In the genomic region with DNA sequence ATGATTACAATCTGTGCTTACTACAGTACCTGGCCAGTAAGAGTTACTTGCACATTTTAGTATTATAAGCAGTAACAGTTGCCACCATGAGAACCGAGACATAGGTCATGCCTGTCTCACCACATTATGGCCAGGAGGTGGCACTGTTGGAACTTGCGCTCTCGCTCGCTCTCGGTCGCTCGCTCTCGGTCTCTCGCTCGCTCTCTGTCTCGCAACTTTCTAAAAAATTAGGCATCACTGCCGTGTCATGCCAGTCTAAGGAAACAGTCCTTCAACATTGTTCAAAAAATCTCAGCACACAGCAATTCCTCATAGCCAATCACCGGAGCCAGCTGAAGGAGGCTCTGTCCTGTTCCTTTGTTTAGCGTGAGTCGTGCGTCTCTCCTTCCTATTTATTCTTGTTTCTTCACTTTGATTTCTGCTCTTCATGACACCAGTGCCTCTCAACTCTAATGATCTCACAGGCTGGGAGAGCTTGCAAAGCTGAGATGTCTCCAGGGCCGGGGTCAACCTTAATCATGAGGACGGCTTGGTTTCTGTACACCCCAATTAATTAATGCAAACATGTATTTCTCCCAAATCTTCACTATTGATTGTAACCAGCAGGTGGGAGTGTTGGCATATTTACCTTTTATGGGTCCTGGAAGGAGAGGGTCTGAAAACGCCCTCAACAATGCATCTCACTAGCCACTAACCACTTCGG, we compare ENCODE assay signal across 1 cellular context.
TF ChIP-seq lines count a peak whose summit lies in the region.

No MANE protein-coding gene starts in this region.

TF ChIP-seq in K562, 482 proteins besides CTCF, POLR2A, EP300 and RAD21 (continued from another document and continues in another):
- TF ChIP-seq, protein P1, sequence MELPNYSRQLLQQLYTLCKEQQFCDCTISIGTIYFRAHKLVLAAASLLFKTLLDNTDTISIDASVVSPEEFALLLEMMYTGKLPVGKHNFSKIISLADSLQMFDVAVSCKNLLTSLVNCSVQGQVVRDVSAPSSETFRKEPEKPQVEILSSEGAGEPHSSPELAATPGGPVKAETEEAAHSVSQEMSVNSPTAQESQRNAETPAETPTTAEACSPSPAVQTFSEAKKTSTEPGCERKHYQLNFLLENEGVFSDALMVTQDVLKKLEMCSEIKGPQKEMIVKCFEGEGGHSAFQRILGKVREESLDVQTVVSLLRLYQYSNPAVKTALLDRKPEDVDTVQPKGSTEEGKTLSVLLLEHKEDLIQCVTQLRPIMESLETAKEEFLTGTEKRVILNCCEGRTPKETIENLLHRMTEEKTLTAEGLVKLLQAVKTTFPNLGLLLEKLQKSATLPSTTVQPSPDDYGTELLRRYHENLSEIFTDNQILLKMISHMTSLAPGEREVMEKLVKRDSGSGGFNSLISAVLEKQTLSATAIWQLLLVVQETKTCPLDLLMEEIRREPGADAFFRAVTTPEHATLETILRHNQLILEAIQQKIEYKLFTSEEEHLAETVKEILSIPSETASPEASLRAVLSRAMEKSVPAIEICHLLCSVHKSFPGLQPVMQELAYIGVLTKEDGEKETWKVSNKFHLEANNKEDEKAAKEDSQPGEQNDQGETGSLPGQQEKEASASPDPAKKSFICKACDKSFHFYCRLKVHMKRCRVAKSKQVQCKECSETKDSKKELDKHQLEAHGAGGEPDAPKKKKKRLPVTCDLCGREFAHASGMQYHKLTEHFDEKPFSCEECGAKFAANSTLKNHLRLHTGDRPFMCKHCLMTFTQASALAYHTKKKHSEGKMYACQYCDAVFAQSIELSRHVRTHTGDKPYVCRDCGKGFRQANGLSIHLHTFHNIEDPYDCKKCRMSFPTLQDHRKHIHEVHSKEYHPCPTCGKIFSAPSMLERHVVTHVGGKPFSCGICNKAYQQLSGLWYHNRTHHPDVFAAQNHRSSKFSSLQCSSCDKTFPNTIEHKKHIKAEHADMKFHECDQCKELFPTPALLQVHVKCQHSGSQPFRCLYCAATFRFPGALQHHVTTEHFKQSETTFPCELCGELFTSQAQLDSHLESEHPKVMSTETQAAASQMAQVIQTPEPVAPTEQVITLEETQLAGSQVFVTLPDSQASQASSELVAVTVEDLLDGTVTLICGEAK (IDR thresholded peaks at IDR 0.05): no peak
- TF ChIP-seq, protein P1 (CRISPR knock-in tag; IDR thresholded peaks at IDR 0.05): no peak
- TF ChIP-seq NCOA4 (IDR thresholded peaks at IDR 0.05; ENCODE audit: partially characterized antibody): no peak
- TF ChIP-seq, protein P2, sequence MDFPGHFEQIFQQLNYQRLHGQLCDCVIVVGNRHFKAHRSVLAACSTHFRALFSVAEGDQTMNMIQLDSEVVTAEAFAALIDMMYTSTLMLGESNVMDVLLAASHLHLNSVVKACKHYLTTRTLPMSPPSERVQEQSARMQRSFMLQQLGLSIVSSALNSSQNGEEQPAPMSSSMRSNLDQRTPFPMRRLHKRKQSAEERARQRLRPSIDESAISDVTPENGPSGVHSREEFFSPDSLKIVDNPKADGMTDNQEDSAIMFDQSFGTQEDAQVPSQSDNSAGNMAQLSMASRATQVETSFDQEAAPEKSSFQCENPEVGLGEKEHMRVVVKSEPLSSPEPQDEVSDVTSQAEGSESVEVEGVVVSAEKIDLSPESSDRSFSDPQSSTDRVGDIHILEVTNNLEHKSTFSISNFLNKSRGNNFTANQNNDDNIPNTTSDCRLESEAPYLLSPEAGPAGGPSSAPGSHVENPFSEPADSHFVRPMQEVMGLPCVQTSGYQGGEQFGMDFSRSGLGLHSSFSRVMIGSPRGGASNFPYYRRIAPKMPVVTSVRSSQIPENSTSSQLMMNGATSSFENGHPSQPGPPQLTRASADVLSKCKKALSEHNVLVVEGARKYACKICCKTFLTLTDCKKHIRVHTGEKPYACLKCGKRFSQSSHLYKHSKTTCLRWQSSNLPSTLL (IDR thresholded peaks at IDR 0.05): no peak
- no peak for TF ChIP-seq ZSCAN32 (CRISPR knock-in tag; IDR thresholded peaks at IDR 0.05)
- TF ChIP-seq GABPB2 (CRISPR knock-in tag; conservative IDR thresholded peaks at IDR 0.05): no peak
- TF ChIP-seq ZNF124 (CRISPR knock-in tag; IDR thresholded peaks at IDR 0.05): no peak
- no peak for TF ChIP-seq NELFE (IDR thresholded peaks at IDR 0.05; ENCODE audit: insufficient read depth, insufficient read length)
- TF ChIP-seq ETS1 (conservative IDR thresholded peaks at IDR 0.05; ENCODE audit: control insufficient read depth, low read depth, low read length): no peak
- TF ChIP-seq AFF1 (IDR thresholded peaks at IDR 0.05; ENCODE audit: low read depth in 1 of 2, partially characterized antibody in 2 of 2): no peak
- TF ChIP-seq TSC22D4 (tag; IDR thresholded peaks at IDR 0.05): no peak
- TF ChIP-seq, protein P3, sequence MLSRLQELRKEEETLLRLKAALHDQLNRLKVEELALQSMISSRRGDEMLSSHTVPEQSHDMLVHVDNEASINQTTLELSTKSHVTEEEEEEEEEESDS (CRISPR knock-in tag; IDR thresholded peaks at IDR 0.05): no peak
- no peak for TF ChIP-seq TCF3 (CRISPR knock-in tag; IDR thresholded peaks at IDR 0.05)
- TF ChIP-seq YBX1 (IDR thresholded peaks at IDR 0.05): no peak
- no peak for TF ChIP-seq BACH1 (tag; IDR thresholded peaks at IDR 0.05)
- TF ChIP-seq, protein P4, sequence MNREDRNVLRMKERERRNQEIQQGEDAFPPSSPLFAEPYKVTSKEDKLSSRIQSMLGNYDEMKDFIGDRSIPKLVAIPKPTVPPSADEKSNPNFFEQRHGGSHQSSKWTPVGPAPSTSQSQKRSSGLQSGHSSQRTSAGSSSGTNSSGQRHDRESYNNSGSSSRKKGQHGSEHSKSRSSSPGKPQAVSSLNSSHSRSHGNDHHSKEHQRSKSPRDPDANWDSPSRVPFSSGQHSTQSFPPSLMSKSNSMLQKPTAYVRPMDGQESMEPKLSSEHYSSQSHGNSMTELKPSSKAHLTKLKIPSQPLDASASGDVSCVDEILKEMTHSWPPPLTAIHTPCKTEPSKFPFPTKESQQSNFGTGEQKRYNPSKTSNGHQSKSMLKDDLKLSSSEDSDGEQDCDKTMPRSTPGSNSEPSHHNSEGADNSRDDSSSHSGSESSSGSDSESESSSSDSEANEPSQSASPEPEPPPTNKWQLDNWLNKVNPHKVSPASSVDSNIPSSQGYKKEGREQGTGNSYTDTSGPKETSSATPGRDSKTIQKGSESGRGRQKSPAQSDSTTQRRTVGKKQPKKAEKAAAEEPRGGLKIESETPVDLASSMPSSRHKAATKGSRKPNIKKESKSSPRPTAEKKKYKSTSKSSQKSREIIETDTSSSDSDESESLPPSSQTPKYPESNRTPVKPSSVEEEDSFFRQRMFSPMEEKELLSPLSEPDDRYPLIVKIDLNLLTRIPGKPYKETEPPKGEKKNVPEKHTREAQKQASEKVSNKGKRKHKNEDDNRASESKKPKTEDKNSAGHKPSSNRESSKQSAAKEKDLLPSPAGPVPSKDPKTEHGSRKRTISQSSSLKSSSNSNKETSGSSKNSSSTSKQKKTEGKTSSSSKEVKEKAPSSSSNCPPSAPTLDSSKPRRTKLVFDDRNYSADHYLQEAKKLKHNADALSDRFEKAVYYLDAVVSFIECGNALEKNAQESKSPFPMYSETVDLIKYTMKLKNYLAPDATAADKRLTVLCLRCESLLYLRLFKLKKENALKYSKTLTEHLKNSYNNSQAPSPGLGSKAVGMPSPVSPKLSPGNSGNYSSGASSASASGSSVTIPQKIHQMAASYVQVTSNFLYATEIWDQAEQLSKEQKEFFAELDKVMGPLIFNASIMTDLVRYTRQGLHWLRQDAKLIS (CRISPR knock-in tag; IDR thresholded peaks at IDR 0.05): no peak
- no peak for TF ChIP-seq MEF2D (tag; conservative IDR thresholded peaks at IDR 0.05; ENCODE audit: low read depth)
- no peak for TF ChIP-seq BCL6 (CRISPR knock-in tag; IDR thresholded peaks at IDR 0.05)
- no peak for TF ChIP-seq SRSF9 (IDR thresholded peaks at IDR 0.05; ENCODE audit: borderline replicate concordance, low read depth, low read length)
- TF ChIP-seq, protein P5, sequence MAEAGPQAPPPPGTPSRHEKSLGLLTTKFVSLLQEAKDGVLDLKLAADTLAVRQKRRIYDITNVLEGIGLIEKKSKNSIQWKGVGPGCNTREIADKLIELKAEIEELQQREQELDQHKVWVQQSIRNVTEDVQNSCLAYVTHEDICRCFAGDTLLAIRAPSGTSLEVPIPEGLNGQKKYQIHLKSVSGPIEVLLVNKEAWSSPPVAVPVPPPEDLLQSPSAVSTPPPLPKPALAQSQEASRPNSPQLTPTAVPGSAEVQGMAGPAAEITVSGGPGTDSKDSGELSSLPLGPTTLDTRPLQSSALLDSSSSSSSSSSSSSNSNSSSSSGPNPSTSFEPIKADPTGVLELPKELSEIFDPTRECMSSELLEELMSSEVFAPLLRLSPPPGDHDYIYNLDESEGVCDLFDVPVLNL (CRISPR knock-in tag; IDR thresholded peaks at IDR 0.05; ENCODE audit: low read depth): no peak
- TF ChIP-seq L3MBTL2 (IDR thresholded peaks at IDR 0.05): no peak
- no peak for TF ChIP-seq HES1 (IDR thresholded peaks at IDR 0.05; ENCODE audit: low read depth)
- no peak for TF ChIP-seq ZNF146 (CRISPR knock-in tag; IDR thresholded peaks at IDR 0.05; ENCODE audit: unreplicated experiment)
- TF ChIP-seq KDM2B (CRISPR knock-in tag; IDR thresholded peaks at IDR 0.05): no peak
- 0 out of 2 replicates have a peak, but pooled peaks have one; percentile 29 for TF ChIP-seq CREM (IDR thresholded peaks at IDR 0.05; ENCODE audit: low read depth)
- no peak for TF ChIP-seq STAT5B (CRISPR knock-in tag; IDR thresholded peaks at IDR 0.05)
- TF ChIP-seq ARNT (IDR thresholded peaks at IDR 0.05): peak in 1 of 2 experiments; percentile 78; a peak in 1 of 4 replicates
- no peak for TF ChIP-seq CBFB (CRISPR knock-in tag; IDR thresholded peaks at IDR 0.05)
- no peak for TF ChIP-seq ZNF224 (CRISPR knock-in tag; IDR thresholded peaks at IDR 0.05)
- 0 out of 2 replicates have a peak, but pooled peaks have one; percentile 29 for TF ChIP-seq NBN (IDR thresholded peaks at IDR 0.05; ENCODE audit: low read depth)
- TF ChIP-seq SMARCA4 (IDR thresholded peaks at IDR 0.05): no peak
- TF ChIP-seq ZNF140 (CRISPR knock-in tag; IDR thresholded peaks at IDR 0.05): no peak
- TF ChIP-seq ZNF778 (CRISPR knock-in tag; IDR thresholded peaks at IDR 0.05): no peak
- TF ChIP-seq SLC30A9 (CRISPR knock-in tag; IDR thresholded peaks at IDR 0.05): no peak
- TF ChIP-seq NFIX (CRISPR knock-in tag; IDR thresholded peaks at IDR 0.05; ENCODE audit: low read depth): no peak
- no peak for TF ChIP-seq ZNF75A (CRISPR knock-in tag; IDR thresholded peaks at IDR 0.05)
- peak; percentile 59; the same call in 1 of the 2 replicates for TF ChIP-seq BCOR (IDR thresholded peaks at IDR 0.05)
- TF ChIP-seq ELF1 (tag; IDR thresholded peaks at IDR 0.05): no peak
